In the genomic region with DNA sequence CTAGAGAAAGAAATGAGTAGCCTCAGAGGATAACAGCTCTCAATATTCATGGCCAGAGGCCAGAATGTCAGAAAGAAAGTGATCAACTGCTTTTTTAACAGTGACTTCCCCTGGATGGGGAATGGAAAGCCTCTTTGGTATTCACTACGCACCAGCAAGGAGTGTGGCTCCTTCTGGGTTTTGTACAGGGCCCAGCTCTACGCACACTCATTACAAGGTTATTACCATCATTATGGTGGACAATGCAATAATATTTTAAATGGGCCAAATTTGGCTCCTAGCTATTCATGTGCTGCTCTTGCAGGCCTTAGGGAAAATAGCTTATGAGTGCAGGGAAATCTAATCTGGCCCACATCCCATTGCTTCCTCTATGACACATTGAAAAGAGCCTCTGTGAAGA, we compare ENCODE assay signal across 9 cellular contexts.
"Had no signal": no experiment of that assay in that cellular context is flagged by ENCODE, and none has a peak within 500 bp of the region (broad histone marks: within the 10 kb centered on the region; RNA-seq: fewer than 3 reads in every experiment).

No MANE protein-coding gene starts in this region.

- H3K27ac Mint-ChIP-seq: HFFc6, IgD-negative memory B cell had no signal

- DNase-seq: GM23248, GOT3, H7, HFFc6, KBM-7 had no signal

- H3K27ac ChIP-seq: GM23248 had no signal

- H3K36me3 Mint-ChIP-seq: IgD-negative memory B cell had no signal

- H3K9ac ChIP-seq: GM23248 had no signal

- H3K4me3 ChIP-seq: GM23248, HAP-1 had no signal

- H3K36me3 ChIP-seq: HAP-1 had no signal

- ATAC-seq: HCT116, HepG2 had no signal

- H2AFZ ChIP-seq: GM23248 had no signal

- H3K9me3 ChIP-seq: HAP-1 had no signal

- H3K4me3 Mint-ChIP-seq: HFFc6, IgD-negative memory B cell had no signal

- H3K4me1 Mint-ChIP-seq: IgD-negative memory B cell had no signal

- FAIRE-seq: HepG2 had no signal

- H3K4me1 ChIP-seq: HAP-1 had no signal
